Comparison of ENCODE assay signal across 7 cellular contexts in genomic region chr19:24002256-24002945, GRCh38.
"Had no signal": no experiment of that assay in that cellular context is flagged by ENCODE, and none has a peak within 500 bp of the region (broad histone marks: within the 10 kb centered on the region; RNA-seq: fewer than 3 reads in every experiment).

No MANE protein-coding gene starts in this region.

- H3K27ac Mint-ChIP-seq: GM23338, HFFc6 had no signal

- H3K36me3 ChIP-seq: HAP-1 had no signal

- H3K4me3 Mint-ChIP-seq: GM23338, HFFc6 had no signal

- H3K4me3 ChIP-seq: GM23338, HAP-1, K562 had no signal

- DNase-seq: HFFc6, IMR-90, KG1 had no signal

- H3K4me1 Mint-ChIP-seq: GM23338 had no signal

- ATAC-seq: GM23338, HCT116, K562 had no signal
